8 cellular contexts compared by ENCODE assay signal in genomic region chrX:153933751-153934472, GRCh38. TPM values are rescaled to one million over a fixed set of nuclear protein-coding genes. Genes with fewer than 3 reads are reported as not detected.
DNase-seq lines count a peak whose midpoint lies in the region; ATAC-seq and TF ChIP-seq lines count a peak whose summit lies in the region.

No MANE protein-coding gene starts in this region.

- no peaks in the 10 kb centered on the region for H3K9me3 Mint-ChIP-seq in GM23338
- H3K9me3 Mint-ChIP-seq in stimulated activated effector memory CD8-positive, alpha-beta T cell treated with anti-CD3 and anti-CD28 coated beads, Interleukin-12 subunit alpha, Interleukin-12 subunit beta, amount 100 ng/mL, for 72 hours, result no peaks in the 10 kb centered on the region

- peaks cover 3% of the 10 kb centered on the region; the same call in 1 of the 2 replicates for H3K4me1 ChIP-seq in GM23338 (ENCODE audit: insufficient read depth)

- H3K4me2 ChIP-seq in GM23338, result peak overlapping the region; percentile 80

- no peak overlapping the region for H2AFZ ChIP-seq in GM23338

- H3K36me3 Mint-ChIP-seq in GM23338 (ENCODE audit: low read depth), result peaks cover 27% of the 10 kb centered on the region
- no peaks in the 10 kb centered on the region for H3K36me3 Mint-ChIP-seq in T-helper 17 cell (ENCODE audit: low read depth)
- peaks cover 37% of the 10 kb centered on the region for H3K36me3 Mint-ChIP-seq in stimulated activated effector memory CD8-positive, alpha-beta T cell treated with anti-CD3 and anti-CD28 coated beads, Interleukin-12 subunit alpha, Interleukin-12 subunit beta, amount 100 ng/mL, for 72 hours

- peak overlapping the region; percentile 86 for H3K4me3 Mint-ChIP-seq in GM23338
- peak overlapping the region; percentile 90 for H3K4me3 Mint-ChIP-seq in T-helper 17 cell
- H3K4me3 Mint-ChIP-seq in stimulated activated effector memory CD8-positive, alpha-beta T cell treated with anti-CD3 and anti-CD28 coated beads, Interleukin-12 subunit alpha, Interleukin-12 subunit beta, amount 100 ng/mL, for 72 hours, result peak overlapping the region; percentile 77

- no peaks in the 10 kb centered on the region for H3K9me3 ChIP-seq in T-helper 17 cell (ENCODE audit: control insufficient read depth, low read length, poor library complexity, severe bottlenecking)

- DNase-seq in GM23338 (ENCODE audit: low spot score) (no peak), T-helper 17 cell (no peak), hepatic stellate cell (ENCODE audit: low spot score) (peak; percentile 59), KG1 (lab: John Stamatoyannopoulos, UW) (no peak), HuH-7 (ENCODE audit: low spot score) (no peak), left lobe of liver (ENCODE audit: low spot score) (no peak)
- DNase-seq in stimulated activated effector memory CD8-positive, alpha-beta T cell treated with anti-CD3 and anti-CD28 coated beads, Interleukin-12 subunit alpha, Interleukin-12 subunit beta, amount 100 ng/mL, for 72 hours (ENCODE audit: low spot score in 2 of 2), result no peak

- H3K36me3 ChIP-seq in GM23338 (ENCODE audit: insufficient read depth), result no peaks in the 10 kb centered on the region

- no peak for TF ChIP-seq CTCF in GM23338 (conservative IDR thresholded peaks at IDR 0.05; ENCODE audit: low read depth in 2 of 2)

- peaks cover 12% of the 10 kb centered on the region for H3K79me2 ChIP-seq in GM23338 (replicated peaks; ENCODE audit: insufficient read depth)

- ATAC-seq in GM23338, result no peak
- ATAC-seq in T-helper 17 cell, result peak; percentile 1
- ATAC-seq in stimulated activated effector memory CD8-positive, alpha-beta T cell treated with anti-CD3 and anti-CD28 coated beads, Interleukin-12 subunit alpha, Interleukin-12 subunit beta, amount 100 ng/mL, for 72 hours, result no peak
- ATAC-seq in GM21528 (IDR thresholded peaks at IDR 0.05; ENCODE audit: low FRiP score, unreplicated experiment), result no peak
- no peak for ATAC-seq in left lobe of liver

- 0 out of 2 replicates have a peak, but pooled peaks cover 5% of the 10 kb centered on the region for H3F3A ChIP-seq in GM23338 (replicated peaks; ENCODE audit: low read depth)

- peak overlapping the region; percentile 68 for H3K4me3 ChIP-seq in GM23338

- H3K27ac Mint-ChIP-seq in GM23338 (no peak overlapping the region), T-helper 17 cell (peak overlapping the region; percentile 60)
- peak overlapping the region; percentile 23 for H3K27ac Mint-ChIP-seq in stimulated activated effector memory CD8-positive, alpha-beta T cell treated with anti-CD3 and anti-CD28 coated beads, Interleukin-12 subunit alpha, Interleukin-12 subunit beta, amount 100 ng/mL, for 72 hours

- H3K4me1 Mint-ChIP-seq in GM23338 (peaks cover 9% of the 10 kb centered on the region; the same call in 2 of the 3 replicates), T-helper 17 cell (peaks cover 7% of the 10 kb centered on the region)
- H3K4me1 Mint-ChIP-seq in stimulated activated effector memory CD8-positive, alpha-beta T cell treated with anti-CD3 and anti-CD28 coated beads, Interleukin-12 subunit alpha, Interleukin-12 subunit beta, amount 100 ng/mL, for 72 hours, result peaks cover 14% of the 10 kb centered on the region

- H4K20me1 ChIP-seq in GM23338 (replicated peaks; ENCODE audit: insufficient read depth), result no peaks in the 10 kb centered on the region; the same call in 1 of the 2 replicates

- no peaks in the 10 kb centered on the region for H3K27me3 ChIP-seq in GM23338 (ENCODE audit: insufficient read depth)

- no peaks in the 10 kb centered on the region for H3K9me2 ChIP-seq in GM23338 (ENCODE audit: insufficient read depth)

- H3K27me3 Mint-ChIP-seq in GM23338 (ENCODE audit: insufficient read depth, low read depth, poor library complexity), result peaks cover 5% of the 10 kb centered on the region
- no peaks in the 10 kb centered on the region for H3K27me3 Mint-ChIP-seq in T-helper 17 cell

- no peak overlapping the region for H3K27ac ChIP-seq in GM23338 (ENCODE audit: low read depth)

TF ChIP-seq in GM23338, 12 proteins besides CTCF, POLR2A, EP300 and RAD21 (continues in another document):
- TF ChIP-seq, protein P1, sequence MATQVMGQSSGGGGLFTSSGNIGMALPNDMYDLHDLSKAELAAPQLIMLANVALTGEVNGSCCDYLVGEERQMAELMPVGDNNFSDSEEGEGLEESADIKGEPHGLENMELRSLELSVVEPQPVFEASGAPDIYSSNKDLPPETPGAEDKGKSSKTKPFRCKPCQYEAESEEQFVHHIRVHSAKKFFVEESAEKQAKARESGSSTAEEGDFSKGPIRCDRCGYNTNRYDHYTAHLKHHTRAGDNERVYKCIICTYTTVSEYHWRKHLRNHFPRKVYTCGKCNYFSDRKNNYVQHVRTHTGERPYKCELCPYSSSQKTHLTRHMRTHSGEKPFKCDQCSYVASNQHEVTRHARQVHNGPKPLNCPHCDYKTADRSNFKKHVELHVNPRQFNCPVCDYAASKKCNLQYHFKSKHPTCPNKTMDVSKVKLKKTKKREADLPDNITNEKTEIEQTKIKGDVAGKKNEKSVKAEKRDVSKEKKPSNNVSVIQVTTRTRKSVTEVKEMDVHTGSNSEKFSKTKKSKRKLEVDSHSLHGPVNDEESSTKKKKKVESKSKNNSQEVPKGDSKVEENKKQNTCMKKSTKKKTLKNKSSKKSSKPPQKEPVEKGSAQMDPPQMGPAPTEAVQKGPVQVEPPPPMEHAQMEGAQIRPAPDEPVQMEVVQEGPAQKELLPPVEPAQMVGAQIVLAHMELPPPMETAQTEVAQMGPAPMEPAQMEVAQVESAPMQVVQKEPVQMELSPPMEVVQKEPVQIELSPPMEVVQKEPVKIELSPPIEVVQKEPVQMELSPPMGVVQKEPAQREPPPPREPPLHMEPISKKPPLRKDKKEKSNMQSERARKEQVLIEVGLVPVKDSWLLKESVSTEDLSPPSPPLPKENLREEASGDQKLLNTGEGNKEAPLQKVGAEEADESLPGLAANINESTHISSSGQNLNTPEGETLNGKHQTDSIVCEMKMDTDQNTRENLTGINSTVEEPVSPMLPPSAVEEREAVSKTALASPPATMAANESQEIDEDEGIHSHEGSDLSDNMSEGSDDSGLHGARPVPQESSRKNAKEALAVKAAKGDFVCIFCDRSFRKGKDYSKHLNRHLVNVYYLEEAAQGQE (IDR thresholded peaks at IDR 0.05; ENCODE audit: unreplicated experiment), result no peak
- TF ChIP-seq ZNF331 (CRISPR knock-in tag; IDR thresholded peaks at IDR 0.05; ENCODE audit: low read depth) (no peak), ZNF114 (CRISPR knock-in tag; IDR thresholded peaks at IDR 0.05) (no peak), JUNB (IDR thresholded peaks at IDR 0.05; ENCODE audit: unreplicated experiment) (no peak), CREB1 (CRISPR knock-in tag; IDR thresholded peaks at IDR 0.05; ENCODE audit: low read depth) (no peak), NANOG (IDR thresholded peaks at IDR 0.05; ENCODE audit: borderline replicate concordance) (no peak), EZH2 (IDR thresholded peaks at IDR 0.05; ENCODE audit: low read depth, unreplicated experiment) (no peak), EZH2phosphoT487 (IDR thresholded peaks at IDR 0.05; ENCODE audit: unreplicated experiment) (no peak)

RNA-seq across cellular contexts. Expression of gene NAA10, which starts 0.9 kb away (rescaled TPM):
- total RNA-seq in GM23338 (2014; rRNA removed; shearing (Covaris generic)), result 112 and 136 TPM in 2 replicates
- 140 and 145 TPM in 2 replicates for polyA plus RNA-seq in GM23338 (2016; fragmentation: Nextera tagmentation; extraction: Ambion mirVana)
- total RNA-seq in T-helper 17 cell (10 to 100 TPM; 42.8 to 48.5 TPM), left lobe of liver (38.0 TPM)

RNA-seq across cellular contexts. Expression of gene ARHGAP4, which starts 7.8 kb away (rescaled TPM):
- 57.8 and 59.5 TPM in 2 replicates for total RNA-seq in GM23338 (2014; rRNA removed; shearing (Covaris generic))
- polyA plus RNA-seq in GM23338 (2016; fragmentation: Nextera tagmentation; extraction: Ambion mirVana), result 21.2 and 21.5 TPM in 2 replicates
- 100 to 1,000 TPM; 374 to 404 TPM for total RNA-seq in T-helper 17 cell
- 8.1 TPM for total RNA-seq in left lobe of liver

RNA-seq across cellular contexts. Expression of gene RENBP, which starts 10.5 kb away (rescaled TPM):
- total RNA-seq in GM23338 (2014; rRNA removed; shearing (Covaris generic)), result 8.6 and 10.3 TPM in 2 replicates
- polyA plus RNA-seq in GM23338 (2016; fragmentation: Nextera tagmentation; extraction: Ambion mirVana), result 1.5 and 2.0 TPM in 2 replicates
- total RNA-seq in T-helper 17 cell, result 10 to 100 TPM in 1 of 2 donors, 1 to 10 TPM in 1; 8.8 to 11.5 TPM
- total RNA-seq in left lobe of liver, result 5.5 TPM

RNA-seq across cellular contexts. Expression of gene AVPR2, which starts 29.4 kb away (rescaled TPM):
- total RNA-seq in GM23338 (2014; rRNA removed; shearing (Covaris generic)), result not detected in 2 replicates
- not detected in 2 replicates for polyA plus RNA-seq in GM23338 (2016; fragmentation: Nextera tagmentation; extraction: Ambion mirVana)
- total RNA-seq in T-helper 17 cell (not detected), left lobe of liver (not detected)

RNA-seq across cellular contexts. Expression of gene HCFC1, which starts 37.7 kb away (rescaled TPM):
- total RNA-seq in GM23338 (2014; rRNA removed; shearing (Covaris generic)), result 169 and 188 TPM in 2 replicates
- polyA plus RNA-seq in GM23338 (2016; fragmentation: Nextera tagmentation; extraction: Ambion mirVana), result 33.0 and 33.2 TPM in 2 replicates
- total RNA-seq in T-helper 17 cell (10 to 100 TPM; 65.7 to 65.8 TPM), left lobe of liver (17.2 TPM)
